8 cellular contexts compared by ENCODE assay signal in genomic region chr16:19115148-19116021, GRCh38. TPM values are rescaled to one million over a fixed set of nuclear protein-coding genes. Genes with fewer than 3 reads are reported as not detected.
DNase-seq lines count a peak whose midpoint lies in the region; ATAC-seq and TF ChIP-seq lines count a peak whose summit lies in the region.

No MANE protein-coding gene starts in this region.

- CTCF ChIA-PET in activated CD8-positive, alpha-beta memory T cell treated with anti-CD3 and anti-CD28 coated beads, Interleukin-2, amount 10 ng/mL, durations not matched to agents 7 days and 5 days (lab: Charles Lee): interaction anchor here (1.4 to 1.5 kb wide), 2 partner anchors 28 to 29 kb away, joined by 4 to 6 read pairs; no protein-coding TSS in a partner anchor

- TF ChIP-seq POLR2A in transverse colon (IDR thresholded peaks at IDR 0.05): no peak

- ATAC-seq in activated CD8-positive, alpha-beta memory T cell treated with anti-CD3 and anti-CD28 coated beads, Interleukin-2, amount 10 ng/mL, durations not matched to agents 7 days and 5 days: no peak
- ATAC-seq in effector memory CD8-positive, alpha-beta T cell (replicated peaks): no peak
- no peak for ATAC-seq in GM19395 (IDR thresholded peaks at IDR 0.05; ENCODE audit: unreplicated experiment)

- H3K27ac ChIP-seq in mesodermal cell (ENCODE audit: low read depth, low read length, severe bottlenecking) (no peak overlapping the region), transverse colon (peak overlapping the region; percentile 93 to 96 (median 96))

- H3K27me3 Mint-ChIP-seq in activated CD8-positive, alpha-beta memory T cell treated with anti-CD3 and anti-CD28 coated beads, Interleukin-2, amount 10 ng/mL, durations not matched to agents 7 days and 5 days: peaks cover 20% of the 10 kb centered on the region
- H3K27me3 Mint-ChIP-seq in effector memory CD8-positive, alpha-beta T cell: peaks cover 18 to 35% of the 10 kb centered on the region in 2 donors

- WGBS in mesodermal cell (ENCODE audit: insufficient coverage in 2 of 2), 2 experiments: 95 to 97% methylated on average over 37 to 48 of the region's 50 CpGs
- 84% methylated on average over 43 of the region's 50 CpGs; no CpG with 5 or more reads in 1 of the 2 donors for WGBS in transverse colon (ENCODE audit: low coverage in 1 of 2), 2 donors

- H3K36me3 ChIP-seq in mesodermal cell (ENCODE audit: control insufficient read depth, insufficient read depth, low read length) (peaks cover 36% of the 10 kb centered on the region), transverse colon (no peaks in the 10 kb centered on the region)

- H3K9me3 ChIP-seq in mesodermal cell (ENCODE audit: control insufficient read depth, low read length) (no peaks in the 10 kb centered on the region), transverse colon (no peaks in the 10 kb centered on the region)

- peaks cover 53% of the 10 kb centered on the region for H3K4me1 ChIP-seq in mesodermal cell (ENCODE audit: control insufficient read depth, insufficient read depth, low read length, poor library complexity, severe bottlenecking)
- peaks cover 40 to 70% (median 53%) of the 10 kb centered on the region in 4 donors for H3K4me1 ChIP-seq in transverse colon

- DNase-seq in activated CD8-positive, alpha-beta memory T cell treated with anti-CD3 and anti-CD28 coated beads, Interleukin-2, amount 10 ng/mL, durations not matched to agents 7 days and 5 days: no peak
- no peak for DNase-seq in activated CD8-positive, alpha-beta memory T cell treated with anti-CD3 and anti-CD28 coated beads for 24 hours
- no peak for DNase-seq in effector memory CD8-positive, alpha-beta T cell
- DNase-seq in transverse colon: no peak
- DNase-seq in cerebellum (ENCODE audit: low spot score): no peak
- DNase-seq in HuH-7.5 (ENCODE audit: low spot score): no peak

- H3K36me3 Mint-ChIP-seq in activated CD8-positive, alpha-beta memory T cell treated with anti-CD3 and anti-CD28 coated beads, Interleukin-2, amount 10 ng/mL, durations not matched to agents 7 days and 5 days: no peaks in the 10 kb centered on the region
- H3K36me3 Mint-ChIP-seq in effector memory CD8-positive, alpha-beta T cell (ENCODE audit: insufficient read depth): peaks cover 3% of the 10 kb centered on the region

- H3K9me3 Mint-ChIP-seq in activated CD8-positive, alpha-beta memory T cell treated with anti-CD3 and anti-CD28 coated beads, Interleukin-2, amount 10 ng/mL, durations not matched to agents 7 days and 5 days (ENCODE audit: low read depth): no peaks in the 10 kb centered on the region
- no peaks in the 10 kb centered on the region for H3K9me3 Mint-ChIP-seq in effector memory CD8-positive, alpha-beta T cell

- peaks cover 42% of the 10 kb centered on the region for H3K4me1 Mint-ChIP-seq in activated CD8-positive, alpha-beta memory T cell treated with anti-CD3 and anti-CD28 coated beads, Interleukin-2, amount 10 ng/mL, durations not matched to agents 7 days and 5 days
- peaks cover 15 to 18% of the 10 kb centered on the region in 2 donors for H3K4me1 Mint-ChIP-seq in effector memory CD8-positive, alpha-beta T cell (ENCODE audit: low read depth in 2 of 2)

- in situ Hi-C loops in transverse colon (cut with MboI; ENCODE audit: low pct_ligation_motif_present in 1 of 4, low pct_unique_long_range_greater_than_20kb in 1 of 4, low sequenced_read_pairs in 3 of 4): no loop called here

- peak overlapping the region; percentile 4 for H3K4me3 Mint-ChIP-seq in activated CD8-positive, alpha-beta memory T cell treated with anti-CD3 and anti-CD28 coated beads, Interleukin-2, amount 10 ng/mL, durations not matched to agents 7 days and 5 days
- H3K4me3 Mint-ChIP-seq in effector memory CD8-positive, alpha-beta T cell: peak overlapping the region; percentile 29 to 43

- no peak overlapping the region for H3K27ac Mint-ChIP-seq in activated CD8-positive, alpha-beta memory T cell treated with anti-CD3 and anti-CD28 coated beads, Interleukin-2, amount 10 ng/mL, durations not matched to agents 7 days and 5 days
- H3K27ac Mint-ChIP-seq in effector memory CD8-positive, alpha-beta T cell: peak overlapping the region in 1 of 2 donors; percentile 15

- intact Hi-C loops in transverse colon (cut with DNase I; ENCODE audit: low total_unique reads): no loop called here

- no peaks in the 10 kb centered on the region for H3K27me3 ChIP-seq in transverse colon

- H3K4me3 ChIP-seq in mesodermal cell (ENCODE audit: extremely low read depth, insufficient read depth, low read length, poor library complexity, severe bottlenecking) (peak overlapping the region; percentile 58), transverse colon (peak overlapping the region; percentile 51 to 87 (median 81))

- no peak for TF ChIP-seq EP300 in transverse colon (IDR thresholded peaks at IDR 0.05; ENCODE audit: low read depth)

- TF ChIP-seq CTCF in transverse colon (IDR thresholded peaks at IDR 0.05): peak in 3 of 5 experiments; percentile 0 to 13 (median 6)

RNA-seq across cellular contexts. Expression of gene ITPRIPL2, which starts 1.6 kb away (rescaled TPM):
- total RNA-seq in activated CD8-positive, alpha-beta memory T cell treated with anti-CD3 and anti-CD28 coated beads, Interleukin-2, amount 10 ng/mL, durations not matched to agents 7 days and 5 days: 10 to 100 TPM in 1 of 2 experiments, 1 to 10 TPM in 1; 7.1 to 16.7 TPM
- polyA plus RNA-seq in mesodermal cell (2013, experiment 1 of 2): 25.5 TPM
- 20.6 TPM for polyA plus RNA-seq in mesodermal cell (2013, experiment 2 of 2)
- 10 to 100 TPM; 22.9 to 79.3 (median 48.0) TPM for total RNA-seq in transverse colon
- 4.9 TPM for total RNA-seq in cerebellum

RNA-seq across cellular contexts. Expression of gene COQ7, which starts 48.0 kb away (rescaled TPM):
- total RNA-seq in activated CD8-positive, alpha-beta memory T cell treated with anti-CD3 and anti-CD28 coated beads, Interleukin-2, amount 10 ng/mL, durations not matched to agents 7 days and 5 days: 10 to 100 TPM; 12.5 to 14.1 TPM
- polyA plus RNA-seq in mesodermal cell (2013, experiment 1 of 2): 10.5 TPM
- polyA plus RNA-seq in mesodermal cell (2013, experiment 2 of 2): 9.2 TPM
- total RNA-seq in transverse colon (10 to 100 TPM; 18.1 to 40.4 (median 27.1) TPM), cerebellum (27.3 TPM)

RNA-seq across cellular contexts. Expression of gene SYT17, which starts 52.7 kb away (rescaled TPM):
- total RNA-seq in activated CD8-positive, alpha-beta memory T cell treated with anti-CD3 and anti-CD28 coated beads, Interleukin-2, amount 10 ng/mL, durations not matched to agents 7 days and 5 days: not detected
- 21.5 TPM for polyA plus RNA-seq in mesodermal cell (2013, experiment 1 of 2)
- polyA plus RNA-seq in mesodermal cell (2013, experiment 2 of 2): 15.4 TPM
- 10 to 100 TPM in 3 of 4 donors, 1 to 10 TPM in 1; 9.1 to 51.7 (median 19.1) TPM for total RNA-seq in transverse colon
- total RNA-seq in cerebellum: 4.6 TPM
